In the genomic region with DNA sequence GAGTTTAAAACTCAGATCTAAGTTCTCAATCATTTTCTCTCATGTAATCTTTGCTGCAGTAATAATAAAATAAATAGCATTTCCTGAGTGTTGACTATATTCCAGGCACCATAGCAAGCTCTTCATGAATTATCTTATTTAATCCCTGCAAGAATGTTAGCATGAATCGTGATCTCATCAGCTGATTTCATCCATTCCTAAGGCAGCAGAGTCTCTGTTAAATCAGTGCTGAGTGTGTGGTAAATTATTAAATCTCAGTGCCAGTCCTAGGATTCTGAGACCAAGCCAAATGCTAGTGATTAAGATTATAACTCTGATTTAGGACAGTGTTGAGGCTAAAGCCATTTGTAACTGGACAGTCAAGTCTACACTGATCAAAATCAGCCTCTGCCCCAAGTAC, we compare ENCODE assay signal across 30 cellular contexts.
"Had no signal": no experiment of that assay in that cellular context is flagged by ENCODE, and none has a peak within 500 bp of the region (broad histone marks: within the 10 kb centered on the region; RNA-seq: fewer than 3 reads in every experiment).

No MANE protein-coding gene starts in this region.

- DNase-seq: heart right ventricle; islet precursor cell; left cardiac atrium; left ventricle myocardium superior; lower lobe of right lung; mammary epithelial cell; mesenchymal stem cell; naive thymus-derived CD8-positive, alpha-beta T cell; nephron progenitor cell; occipital lobe; retina; right cardiac atrium; stimulated activated CD4-positive, alpha-beta T cell treated with anti-CD3 and anti-CD28 coated beads, Interleukin-12 subunit alpha, Interleukin-12 subunit beta, amount 100 ng/mL, for 4 hours; stimulated activated CD4-positive, alpha-beta T cell treated with anti-CD3 and anti-CD28 coated beads, Interleukin-15, amount 100 ng/mL, for 24 hours; stimulated activated CD4-positive, alpha-beta T cell treated with anti-CD3 and anti-CD28 coated beads, Interleukin-2, amount 100 ng/mL, for 24 hours; stimulated activated CD4-positive, alpha-beta T cell treated with anti-CD3 and anti-CD28 coated beads, Interleukin-4, amount 100 ng/mL, for 1 hour; stimulated activated naive CD4-positive, alpha-beta T cell; tibial artery; trophoblast cell; upper lobe of right lung had no signal

- H2AFZ ChIP-seq: hepatocyte, neural progenitor cell, parathyroid adenoma had no signal

- H3K36me3 ChIP-seq: heart right ventricle, lower lobe of right lung, neural progenitor cell, neutrophil, suprapubic skin, thoracic aorta, tibial artery, upper lobe of right lung had no signal

- H3K79me2 ChIP-seq: hepatocyte, parathyroid adenoma had no signal

- H3K27ac ChIP-seq: heart right ventricle, hepatocyte, lower lobe of right lung, neural progenitor cell, neutrophil, parathyroid adenoma, skin epidermis, suprapubic skin, thoracic aorta, tibial artery, upper lobe of right lung had no signal

- ATAC-seq: heart right ventricle; left cardiac atrium; left lobe of liver; left ventricle myocardium superior; lower lobe of right lung; naive thymus-derived CD8-positive, alpha-beta T cell; right cardiac atrium; sciatic nerve; stimulated activated effector memory CD8-positive, alpha-beta T cell treated with anti-CD3 and anti-CD28 coated beads, Interleukin-12 subunit alpha, Interleukin-12 subunit beta, amount 100 ng/mL, for 72 hours; upper lobe of right lung had no signal

- H3K4me1 ChIP-seq: heart right ventricle, lower lobe of right lung, neural progenitor cell, parathyroid adenoma, suprapubic skin, tibial artery, upper lobe of right lung had no signal

- H3K4me2 ChIP-seq: hepatocyte, neural progenitor cell had no signal

- H3K9me3 ChIP-seq: lower lobe of right lung, neutrophil, suprapubic skin, thoracic aorta, tibial artery, upper lobe of right lung had no signal

- H3K9ac ChIP-seq: neural progenitor cell, parathyroid adenoma had no signal

- H3K27me3 ChIP-seq: heart right ventricle, hepatocyte, neural progenitor cell, suprapubic skin, tibial artery, upper lobe of right lung had no signal

- H3K4me3 ChIP-seq: heart right ventricle, hepatocyte, lower lobe of right lung, neural progenitor cell, skin epidermis, suprapubic skin, thoracic aorta, tibial artery, upper lobe of right lung had no signal
